Comparison of ENCODE assay signal across 10 cellular contexts in the genomic region with DNA sequence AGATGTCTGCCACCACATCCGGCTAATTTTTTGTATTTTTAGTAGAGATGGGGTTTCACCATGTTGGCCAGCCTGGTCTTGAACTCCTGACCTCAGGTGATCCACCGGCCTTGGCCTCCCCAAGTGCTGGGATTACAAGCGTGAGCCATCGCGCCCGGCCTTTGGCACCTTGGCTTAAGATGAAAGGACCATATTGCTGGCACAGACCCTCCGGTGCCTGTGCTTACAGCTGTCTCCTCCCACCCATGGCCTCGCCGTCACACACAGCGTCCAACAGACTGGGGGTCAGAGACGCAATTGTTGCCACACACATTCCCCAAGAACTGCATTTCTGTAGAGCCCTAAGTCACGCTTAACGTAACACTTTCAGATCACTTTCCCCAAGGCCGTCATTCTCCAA. TPM values are rescaled to one million over a fixed set of nuclear protein-coding genes. Genes with fewer than 3 reads are reported as not detected.
"Had no signal": no experiment of that assay in that cellular context is flagged by ENCODE, and none has a peak within 500 bp of the region (broad histone marks: within the 10 kb centered on the region; RNA-seq: fewer than 3 reads in every experiment).

No MANE protein-coding gene starts in this region.

RNA-seq across cellular contexts. Expression of gene DRD1, which starts 2.4 kb away (rescaled TPM):
- total RNA-seq: activated naive CD4-positive, alpha-beta T cell treated with anti-CD3 and anti-CD28 coated beads for 36 hours; activated naive CD4-positive, alpha-beta T cell treated with anti-CD3 and anti-CD28 coated beads, Interleukin-2, amount 50 U/mL, for 72 hours; activated naive CD8-positive, alpha-beta T cell treated with anti-CD3 and anti-CD28 coated beads for 36 hours; activated naive CD8-positive, alpha-beta T cell treated with anti-CD3 and anti-CD28 coated beads, Interleukin-2, amount 10 ng/mL, durations not matched to agents 7 days and 5 days; activated T-cell treated with anti-CD3 and anti-CD28 coated beads, Interleukin-2, amount 50 U/mL, for 72 hours; activated T-helper 1 cell treated with anti-CD3 and anti-CD28 coated beads, Interleukin-12 subunit alpha, Interleukin-12 subunit beta, Interleukin-2, Interleukin-4 antibody, amounts not matched to agents 30 ng/mL and 10 ng/mL and 1 ng/mL, durations not matched to agents 14 hours and 24 hours and 36 hours; activated T-helper 17 cell treated with anti-CD3 and anti-CD28 coated beads, Interleukin-2, amount 50 U/mL, for 72 hours; activated T-helper 2 cell treated with anti-CD3 and anti-CD28 coated beads, Interferon-gamma antibody, Interleukin-2, Interleukin-4, amounts not matched to agents 10 μg/mL and 5 μg/mL and 100 μg/mL, durations not matched to agents 14 hours and 24 hours and 36 hours; body of pancreas; bronchial epithelial cell had no signal
